In genomic region chr7:5997210-5997808, GRCh38 we compare ENCODE assay signal across 9 cellular contexts. TPM values are rescaled to one million over a fixed set of nuclear protein-coding genes. Genes with fewer than 3 reads are reported as not detected.
DNase-seq lines count a peak whose midpoint lies in the region; ATAC-seq and TF ChIP-seq lines count a peak whose summit lies in the region.
"Had no signal": no experiment of that assay in that cellular context is flagged by ENCODE, and none has a peak within 500 bp of the region (broad histone marks: within the 10 kb centered on the region; RNA-seq: fewer than 3 reads in every experiment).

No MANE protein-coding gene starts in this region.

- no peak overlapping the region for H2BK12ac ChIP-seq in neuronal stem cell (ENCODE audit: low read length)

- peaks cover 0 to 2% (median 0%) of the 10 kb centered on the region in 8 donors for H3K9me3 Mint-ChIP-seq in CD4-positive, alpha-beta memory T cell
- H3K9me3 Mint-ChIP-seq in activated CD4-positive, alpha-beta memory T cell treated with anti-CD3 and anti-CD28 coated beads, Interleukin-2, amount 10 ng/mL, durations not matched to agents 7 days and 5 days: no peaks in the 10 kb centered on the region

- no peak overlapping the region for H3K9ac ChIP-seq in neuronal stem cell (ENCODE audit: low read depth, low read length, poor library complexity)

- H2BK5ac ChIP-seq in neuronal stem cell (ENCODE audit: low read length): no peak overlapping the region

- peak in 4 of 5 donors; percentile 57 to 61 (median 58) for DNase-seq in CD4-positive, alpha-beta memory T cell
- DNase-seq in HAP-1 (ENCODE audit: low spot score in 2 of 2) (peak; percentile 71), NCI-H526 treated with DMSO at 0.1 percent for 48 hours (lab: John Stamatoyannopoulos, UW) (peak; percentile 27), fibroblast of pulmonary artery (ENCODE audit: low read depth) (peak; percentile 77), neuronal stem cell (ENCODE audit: low spot score) (peak; percentile 21)
- peak; percentile 42 for DNase-seq in activated CD4-positive, alpha-beta memory T cell treated with anti-CD3 and anti-CD28 coated beads, Interleukin-2, amount 10 ng/mL, durations not matched to agents 7 days and 5 days

- in situ Hi-C loops in HAP-1 (cut with MboI; ENCODE audit: low sequenced_read_pairs): loop anchor here (25.0 kb wide), 1 partner anchor 135 kb away; no protein-coding TSS in a partner anchor

- CTCF ChIA-PET in CD4-positive, alpha-beta memory T cell (lab: Charles Lee; ENCODE audit: partially characterized antibody): interaction anchor here (0.7 to 5.6 kb wide), 19 partner anchors 11 to 440 kb away, joined by 3 to 74 read pairs (median 4); partner anchors contain the start of genes AIMP2 and PMS2
- CTCF ChIA-PET in activated CD4-positive, alpha-beta memory T cell treated with anti-CD3 and anti-CD28 coated beads, Interleukin-2, amount 10 ng/mL, durations not matched to agents 7 days and 5 days (lab: Charles Lee): interaction anchor here (0.6 to 3.9 kb wide), 21 partner anchors 11 to 440 kb away, joined by 3 to 26 read pairs (median 4); partner anchors contain the start of genes AIMP2 and PMS2

- H3K27me3 ChIP-seq in CD4-positive, alpha-beta memory T cell (ENCODE audit: insufficient read depth, low read length): no peaks in the 10 kb centered on the region
- H3K27me3 ChIP-seq in HAP-1 (ENCODE audit: low read depth): no peaks in the 10 kb centered on the region
- no peaks in the 10 kb centered on the region for H3K27me3 ChIP-seq in neuronal stem cell (ENCODE audit: control insufficient read depth in 3 of 3, insufficient read depth in 3 of 3, low read depth in 1 of 3, low read length in 3 of 3)

- no peak overlapping the region for H2BK15ac ChIP-seq in neuronal stem cell (ENCODE audit: low read length)

- peaks cover 26 to 46% of the 10 kb centered on the region in 2 donors for H3K36me3 Mint-ChIP-seq in CD4-positive, alpha-beta memory T cell
- H3K36me3 Mint-ChIP-seq in activated CD4-positive, alpha-beta memory T cell treated with anti-CD3 and anti-CD28 coated beads, Interleukin-2, amount 10 ng/mL, durations not matched to agents 7 days and 5 days (ENCODE audit: low read depth): peaks cover 43% of the 10 kb centered on the region

- no peak overlapping the region for H3K23ac ChIP-seq in neuronal stem cell (ENCODE audit: low read depth, low read length, poor library complexity)

- no peak overlapping the region for H3K27ac ChIP-seq in CD4-positive, alpha-beta memory T cell (ENCODE audit: low read depth, low read length)
- H3K27ac ChIP-seq in neuronal stem cell (replicated peaks; ENCODE audit: low read length): no peak overlapping the region

- no peak overlapping the region for H4K91ac ChIP-seq in neuronal stem cell (ENCODE audit: low read depth, low read length, poor library complexity)

- WGBS in neuronal stem cell (ENCODE audit: extremely low coverage in 2 of 2, insufficient read length in 2 of 2, insufficient replicate concordance in 1 of 2), 2 donors: no CpG with 5 or more reads among the region's 10 CpGs

- H4K8ac ChIP-seq in neuronal stem cell (ENCODE audit: low read depth, low read length): no peak overlapping the region

- H3K36me3 ChIP-seq in CD4-positive, alpha-beta memory T cell (ENCODE audit: insufficient read depth, low read length): peaks cover 27% of the 10 kb centered on the region
- peaks cover 48% of the 10 kb centered on the region for H3K36me3 ChIP-seq in HAP-1 (replicated peaks)
- H3K36me3 ChIP-seq in neuronal stem cell (replicated peaks in 1 of 2; ENCODE audit: control insufficient read depth in 2 of 2, insufficient read depth in 2 of 2, low read length in 2 of 2): peaks cover 15 to 87% of the 10 kb centered on the region in 2 donors

- ATAC-seq in GM18907 (IDR thresholded peaks at IDR 0.05; ENCODE audit: unreplicated experiment) (no peak), GM21825 (IDR thresholded peaks at IDR 0.05; ENCODE audit: unreplicated experiment) (no peak)

- peaks cover 0 to 1% (median 0%) of the 10 kb centered on the region in 4 donors for H3K4me1 Mint-ChIP-seq in CD4-positive, alpha-beta memory T cell
- no peaks in the 10 kb centered on the region for H3K4me1 Mint-ChIP-seq in activated CD4-positive, alpha-beta memory T cell treated with anti-CD3 and anti-CD28 coated beads, Interleukin-2, amount 10 ng/mL, durations not matched to agents 7 days and 5 days

- no peak overlapping the region for H3K4me3 ChIP-seq in CD4-positive, alpha-beta memory T cell (ENCODE audit: low read length in 2 of 2)
- no peak overlapping the region for H3K4me3 ChIP-seq in HAP-1
- no peak overlapping the region for H3K4me3 ChIP-seq in fibroblast of pulmonary artery (replicated peaks; ENCODE audit: low read depth, low read length)
- H3K4me3 ChIP-seq in neuronal stem cell (ENCODE audit: low read length in 2 of 2): no peak overlapping the region

- H3K4me2 ChIP-seq in neuronal stem cell (ENCODE audit: insufficient read depth, low read length, poor library complexity, severe bottlenecking): no peak overlapping the region

- H3K4ac ChIP-seq in neuronal stem cell (ENCODE audit: low read length): no peak overlapping the region

- no peaks in the 10 kb centered on the region for H3K27me3 Mint-ChIP-seq in CD4-positive, alpha-beta memory T cell
- H3K27me3 Mint-ChIP-seq in activated CD4-positive, alpha-beta memory T cell treated with anti-CD3 and anti-CD28 coated beads, Interleukin-2, amount 10 ng/mL, durations not matched to agents 7 days and 5 days: no peaks in the 10 kb centered on the region

- H3K79me1 ChIP-seq in neuronal stem cell (ENCODE audit: low read depth, low read length): no peaks in the 10 kb centered on the region

- no peak overlapping the region for H2AK5ac ChIP-seq in neuronal stem cell (ENCODE audit: low read depth, low read length)

- no peak overlapping the region for H2AFZ ChIP-seq in neuronal stem cell (ENCODE audit: low read length)

- peak overlapping the region in 1 of 7 donors; percentile 48 for H3K27ac Mint-ChIP-seq in CD4-positive, alpha-beta memory T cell
- no peak overlapping the region for H3K27ac Mint-ChIP-seq in activated CD4-positive, alpha-beta memory T cell treated with anti-CD3 and anti-CD28 coated beads, Interleukin-2, amount 10 ng/mL, durations not matched to agents 7 days and 5 days

- no peak overlapping the region for H3K18ac ChIP-seq in neuronal stem cell (ENCODE audit: low read length)

- no peak overlapping the region for H3K14ac ChIP-seq in neuronal stem cell (ENCODE audit: low read length)

- H3K4me1 ChIP-seq in CD4-positive, alpha-beta memory T cell (ENCODE audit: insufficient read depth, low read length): no peaks in the 10 kb centered on the region
- peaks cover 26% of the 10 kb centered on the region for H3K4me1 ChIP-seq in HAP-1
- H3K4me1 ChIP-seq in neuronal stem cell (ENCODE audit: control insufficient read depth in 2 of 2, insufficient read depth in 1 of 2, low read depth in 1 of 2, low read length in 2 of 2): no peaks in the 10 kb centered on the region

- POLR2A ChIA-PET in CD4-positive, alpha-beta memory T cell (lab: Charles Lee; ENCODE audit: partially characterized antibody): interaction anchor here (1.0 to 2.0 kb wide), 3 partner anchors 12 to 450 kb away, joined by 3 to 12 read pairs (median 8); partner anchors contain the start of genes AIMP2, DAGLB and PMS2
- POLR2A ChIA-PET in activated CD4-positive, alpha-beta memory T cell treated with anti-CD3 and anti-CD28 coated beads, Interleukin-2, amount 10 ng/mL, durations not matched to agents 7 days and 5 days (lab: Charles Lee): interaction anchor here (0.7 to 2.6 kb wide), 3 partner anchors 12 to 18 kb away, joined by 4 to 15 read pairs (median 4); partner anchors contain the start of genes AIMP2 and PMS2

- intact Hi-C loops in CD4-positive, alpha-beta memory T cell (cut with micrococcal nuclease): loop anchor here (1.0 to 10.0 kb wide), 3 partner anchors 109 to 437 kb away; no protein-coding TSS in a partner anchor

- no peak overlapping the region for H3K4me3 Mint-ChIP-seq in CD4-positive, alpha-beta memory T cell
- H3K4me3 Mint-ChIP-seq in activated CD4-positive, alpha-beta memory T cell treated with anti-CD3 and anti-CD28 coated beads, Interleukin-2, amount 10 ng/mL, durations not matched to agents 7 days and 5 days: no peak overlapping the region

- peak; percentile 66 for TF ChIP-seq CTCF in fibroblast of pulmonary artery (IDR thresholded peaks at IDR 0.05; ENCODE audit: low read length, missing control alignments)

- no peaks in the 10 kb centered on the region for H3K9me3 ChIP-seq in CD4-positive, alpha-beta memory T cell (ENCODE audit: control insufficient read depth in 1 of 2, low read length in 2 of 2)
- H3K9me3 ChIP-seq in HAP-1 (no peaks in the 10 kb centered on the region), neuronal stem cell (replicated peaks in 1 of 2; ENCODE audit: control insufficient read depth in 2 of 2, insufficient read depth in 1 of 2, low read depth in 1 of 2, low read length in 2 of 2) (no peaks in the 10 kb centered on the region)

- no peak overlapping the region for H2BK120ac ChIP-seq in neuronal stem cell (ENCODE audit: low read depth, low read length)

RNA-seq across cellular contexts. Expression of gene PMS2, which starts 11.5 kb away (rescaled TPM):
- total RNA-seq in CD4-positive, alpha-beta memory T cell: 10 to 100 TPM; 22.7 to 23.2 TPM
- polyA plus RNA-seq in CD4-positive, alpha-beta memory T cell: 10 to 100 TPM in 1 of 2 donors, 1 to 10 TPM in 1; 7.6 to 14.2 TPM
- total RNA-seq in activated CD4-positive, alpha-beta memory T cell treated with anti-CD3 and anti-CD28 coated beads, Interleukin-2, amount 10 ng/mL, durations not matched to agents 7 days and 5 days: 10 to 100 TPM; 19.7 to 21.2 TPM
- 9.4 TPM for polyA plus RNA-seq in neuronal stem cell (2013, experiment 1 of 2)
- 9.1 TPM for polyA plus RNA-seq in neuronal stem cell (2013, experiment 2 of 2)

RNA-seq across cellular contexts. Expression of gene AIMP2, which starts 11.8 kb away (rescaled TPM):
- total RNA-seq in CD4-positive, alpha-beta memory T cell: 10 to 100 TPM; 10.7 to 10.8 TPM
- 10 to 100 TPM; 20.1 to 20.8 TPM for polyA plus RNA-seq in CD4-positive, alpha-beta memory T cell
- total RNA-seq in activated CD4-positive, alpha-beta memory T cell treated with anti-CD3 and anti-CD28 coated beads, Interleukin-2, amount 10 ng/mL, durations not matched to agents 7 days and 5 days: 10 to 100 TPM; 21.9 to 22.3 TPM
- 41.9 TPM for polyA plus RNA-seq in neuronal stem cell (2013, experiment 1 of 2)
- polyA plus RNA-seq in neuronal stem cell (2013, experiment 2 of 2): 41.1 TPM

RNA-seq across cellular contexts. Expression of gene RSPH10B, which starts 26.8 kb away (rescaled TPM):
- not detected for total RNA-seq in CD4-positive, alpha-beta memory T cell
- polyA plus RNA-seq in CD4-positive, alpha-beta memory T cell: not detected
- total RNA-seq in activated CD4-positive, alpha-beta memory T cell treated with anti-CD3 and anti-CD28 coated beads, Interleukin-2, amount 10 ng/mL, durations not matched to agents 7 days and 5 days: not detected
- polyA plus RNA-seq in neuronal stem cell (2013, experiment 1 of 2): 0.08 TPM
- 0.22 TPM for polyA plus RNA-seq in neuronal stem cell (2013, experiment 2 of 2)

RNA-seq across cellular contexts. Expression of gene ANKRD61, which starts 33.9 kb away (rescaled TPM):
- total RNA-seq in CD4-positive, alpha-beta memory T cell: not detected
- under 1 TPM in 1 of 2 donors, not detected in 1; 0.40 TPM for polyA plus RNA-seq in CD4-positive, alpha-beta memory T cell
- under 1 TPM in 1 of 2 experiments, not detected in 1; 0.20 TPM for total RNA-seq in activated CD4-positive, alpha-beta memory T cell treated with anti-CD3 and anti-CD28 coated beads, Interleukin-2, amount 10 ng/mL, durations not matched to agents 7 days and 5 days
- 0.35 TPM for polyA plus RNA-seq in neuronal stem cell (2013, experiment 1 of 2)
- polyA plus RNA-seq in neuronal stem cell (2013, experiment 2 of 2): 0.29 TPM
- total RNA-seq: skeletal muscle tissue had no signal

Comparison
In these comparisons a context has a peak if more than half of its experiments do, and no peak if none do; other contexts are left out.
1. DNase-seq: peak in every context shown above with its lines; median percentile 77 in fibroblast of pulmonary artery; 71 in HAP-1; 58 in CD4-positive, alpha-beta memory T cell; 42 in activated CD4-positive, alpha-beta memory T cell treated with anti-CD3 and anti-CD28 coated beads, Interleukin-2, amount 10 ng/mL, durations not matched to agents 7 days and 5 days; 27 in NCI-H526 treated with DMSO at 0.1 percent for 48 hours; 21 in neuronal stem cell.